In genomic region chr1:246797157-246797556, GRCh38 we compare ENCODE assay signal across 22 cellular contexts.
A peak's percentile ranks its signal among the peaks of the same experiment; 100 is the strongest.
DNase-seq lines count a peak whose midpoint lies in the region; ATAC-seq, FAIRE-seq and TF ChIP-seq lines count a peak whose summit lies in the region.
"Had no signal": no experiment of that assay in that cellular context is flagged by ENCODE, and none has a peak within 500 bp of the region (broad histone marks: within the 10 kb centered on the region; RNA-seq: fewer than 3 reads in every experiment).

No MANE protein-coding gene starts in this region.

- H3K79me2 ChIP-seq in K562 (ENCODE audit: control insufficient read depth, insufficient read depth, low read length), result no peaks in the 10 kb centered on the region

- no peak for TF ChIP-seq EP300 in K562 (IDR thresholded peaks at IDR 0.05; ENCODE audit: low read length)

- H3K4me1 ChIP-seq in left ventricle myocardium inferior (peaks cover 50% of the 10 kb centered on the region), right atrium auricular region (peaks cover 0 to 12% of the 10 kb centered on the region in 2 donors), K562 (replicated peaks in 1 of 2; ENCODE audit: control insufficient read depth in 2 of 2, insufficient read depth in 2 of 2, low read length in 2 of 2) (peaks cover 5 to 32% of the 10 kb centered on the region in 2 experiments; a peak in 3 of 5 replicates), kidney (ENCODE audit: control insufficient read depth in 1 of 2, insufficient read depth in 1 of 2, low read depth in 1 of 2, low read length in 2 of 2) (no peaks in the 10 kb centered on the region), gastrocnemius medialis (peaks cover 9 to 11% of the 10 kb centered on the region in 2 donors), ascending aorta (no peaks in the 10 kb centered on the region)

- FAIRE-seq in K562 (lab: Jason Lieb, UNC) (no peak), kidney (lab: Jason Lieb, UNC) (no peak)
- FAIRE-seq: A549, D721Med, G401.6, GM12891, GM19239 had no signal

- H3K4me2 ChIP-seq in K562 (ENCODE audit: insufficient read depth, low read length), result no peak overlapping the region
- H3K4me2 ChIP-seq: A549 had no signal

- no peaks in the 10 kb centered on the region for H3K36me3 ChIP-seq in left ventricle myocardium inferior
- no peaks in the 10 kb centered on the region for H3K36me3 ChIP-seq in right atrium auricular region
- no peaks in the 10 kb centered on the region for H3K36me3 ChIP-seq in K562 (ENCODE audit: control insufficient read depth, insufficient read depth, low read length)
- no peaks in the 10 kb centered on the region for H3K36me3 ChIP-seq in kidney (ENCODE audit: control insufficient read depth in 1 of 2, insufficient read depth in 2 of 2, low read length in 2 of 2)
- H3K36me3 ChIP-seq in gastrocnemius medialis, result no peaks in the 10 kb centered on the region
- no peaks in the 10 kb centered on the region for H3K36me3 ChIP-seq in ascending aorta
- H3K36me3 ChIP-seq: BLaER1 treated with 17β-estradiol and CSF1 and Interleukin-3, amounts not matched to agents 10 nM and 100 nM had no signal

- H3K27me3 ChIP-seq in left ventricle myocardium inferior (ENCODE audit: low read depth) (no peaks in the 10 kb centered on the region), right atrium auricular region (no peaks in the 10 kb centered on the region), K562 (ENCODE audit: control insufficient read depth in 2 of 2, insufficient read depth in 2 of 2, low read length in 2 of 2) (peaks cover 15 to 63% of the 10 kb centered on the region in 2 experiments), gastrocnemius medialis (no peaks in the 10 kb centered on the region), ascending aorta (no peaks in the 10 kb centered on the region)
- H3K27me3 ChIP-seq: BLaER1 treated with 17β-estradiol and CSF1 and Interleukin-3, amounts not matched to agents 10 nM and 100 nM had no signal

- no TSS peak for BruUV-seq in K562 (replicated peaks; lab: Mats Ljungman, UMichigan)

- TF ChIP-seq POLR2A in K562 (conservative IDR thresholded peaks at IDR 0.05) (no peak), gastrocnemius medialis (IDR thresholded peaks at IDR 0.05) (no peak)

- H3K27ac ChIP-seq in left ventricle myocardium inferior (replicated peaks) (peak overlapping the region; percentile 89), right atrium auricular region (no peak overlapping the region), K562 (ENCODE audit: extremely low read depth, low read depth, low read length) (no peak overlapping the region), kidney (ENCODE audit: low read depth in 2 of 2, low read length in 2 of 2) (no peak overlapping the region), gastrocnemius medialis (no peak overlapping the region), ascending aorta (no peak overlapping the region)
- H3K27ac ChIP-seq: A549; BLaER1 treated with 17β-estradiol and CSF1 and Interleukin-3, amounts not matched to agents 10 nM and 100 nM; C4-2B had no signal

- no peaks in the 10 kb centered on the region for H3K9me3 ChIP-seq in left ventricle myocardium inferior (replicated peaks)
- no peaks in the 10 kb centered on the region for H3K9me3 ChIP-seq in right atrium auricular region
- H3K9me3 ChIP-seq in K562 (replicated peaks; ENCODE audit: control insufficient read depth, insufficient read depth, low read depth, low read length), result no peaks in the 10 kb centered on the region
- H3K9me3 ChIP-seq in kidney (ENCODE audit: control insufficient read depth in 1 of 2, low read length in 2 of 2), result no peaks in the 10 kb centered on the region
- H3K9me3 ChIP-seq in gastrocnemius medialis, result no peaks in the 10 kb centered on the region
- no peaks in the 10 kb centered on the region for H3K9me3 ChIP-seq in ascending aorta
- H3K9me3 ChIP-seq: A549, Caco-2 had no signal

- H3K9ac ChIP-seq in K562 (ENCODE audit: insufficient read depth in 1 of 2, low read depth in 2 of 2, low read length in 2 of 2) (no peak overlapping the region), kidney (ENCODE audit: low read length in 2 of 2) (no peak overlapping the region)
- H3K9ac ChIP-seq: BLaER1 treated with 17β-estradiol and CSF1 and Interleukin-3, amounts not matched to agents 10 nM and 100 nM had no signal

- 22% methylated on average over 8 of the region's 8 CpGs for WGBS in K562 (ENCODE audit: insufficient coverage, low coverage, missing lambda C conversion rate)

- H4K20me1 ChIP-seq in K562 (replicated peaks; ENCODE audit: control insufficient read depth, insufficient read depth, low read length), result no peaks in the 10 kb centered on the region
- H4K20me1 ChIP-seq: BLaER1 treated with 17β-estradiol and CSF1 and Interleukin-3, amounts not matched to agents 10 nM and 100 nM had no signal

- POLR2A ChIA-PET in K562 (lab: Yijun Ruan, JAX), result no interaction called here

- H3K4me3 ChIP-seq in left ventricle myocardium inferior, result no peak overlapping the region
- H3K4me3 ChIP-seq in right atrium auricular region, result no peak overlapping the region
- no peak overlapping the region for H3K4me3 ChIP-seq in K562
- H3K4me3 ChIP-seq in kidney (ENCODE audit: low read length in 2 of 2), result no peak overlapping the region
- no peak overlapping the region for H3K4me3 ChIP-seq in gastrocnemius medialis
- H3K4me3 ChIP-seq in ascending aorta, result no peak overlapping the region
- H3K4me3 ChIP-seq: A549; BLaER1 treated with 17β-estradiol and CSF1 and Interleukin-3, amounts not matched to agents 10 nM and 100 nM had no signal

- TF ChIP-seq RAD21 in K562 (CRISPR knock-in tag; conservative IDR thresholded peaks at IDR 0.05 in 1 of 2, IDR thresholded peaks at IDR 0.05 in 1 of 2), result no peak

- DNase-seq in left ventricle myocardium inferior, result no peak
- DNase-seq in right atrium auricular region (ENCODE audit: low spot score), result no peak
- no peak for DNase-seq in K562 (ENCODE audit: extremely low read depth in 1 of 4, low spot score in 3 of 4)
- peak; percentile 23 for DNase-seq in kidney
- DNase-seq in posterior vena cava (ENCODE audit: low spot score), result peak; percentile 36
- DNase-seq in NCI-H1694 (lab: John Stamatoyannopoulos, UW), result no peak
- DNase-seq in gastrocnemius medialis, result no peak
- DNase-seq in ascending aorta (ENCODE audit: low spot score in 2 of 2), result no peak
- DNase-seq: AML-193; Caco-2; Calu3; CD4-positive, alpha-beta T cell; CD8-positive, alpha-beta T cell; DMS79 treated with DMSO at 0.1 percent for 48 hours; GF-D8 had no signal

- in situ Hi-C loops in K562 (cut with MboI) (no loop called here), gastrocnemius medialis (cut with MboI; ENCODE audit: low sequenced_read_pairs in 4 of 4) (no loop called here)

- no peak for TF ChIP-seq CTCF in left ventricle myocardium inferior (IDR thresholded peaks at IDR 0.05; ENCODE audit: borderline replicate concordance)
- no peak for TF ChIP-seq CTCF in right atrium auricular region (IDR thresholded peaks at IDR 0.05)
- no peak for TF ChIP-seq CTCF in K562 (IDR thresholded peaks at IDR 0.05 in 2 of 3, conservative IDR thresholded peaks at IDR 0.05 in 1 of 3; ENCODE audit: insufficient read depth in 2 of 3, low read depth in 1 of 3, low read length in 3 of 3)
- no peak for TF ChIP-seq CTCF in kidney (IDR thresholded peaks at IDR 0.05; ENCODE audit: borderline replicate concordance, extremely low read depth, insufficient read depth)
- no peak for TF ChIP-seq CTCF in gastrocnemius medialis (IDR thresholded peaks at IDR 0.05 in 4 of 5, conservative IDR thresholded peaks at IDR 0.05 in 1 of 5)
- no peak for TF ChIP-seq CTCF in ascending aorta (IDR thresholded peaks at IDR 0.05)

- no peaks in the 10 kb centered on the region for H3K9me1 ChIP-seq in K562 (ENCODE audit: control insufficient read depth, insufficient read depth, low read length)

- intact Hi-C loops in left ventricle myocardium inferior (cut with micrococcal nuclease) (no loop called here), K562 (cut with micrococcal nuclease) (no loop called here), kidney (cut with DNase I) (no loop called here), posterior vena cava (cut with DNase I) (no loop called here), gastrocnemius medialis (cut with DNase I; ENCODE audit: low total_unique reads) (no loop called here), ascending aorta (cut with DNase I) (no loop called here)

- peak overlapping the region; percentile 71 for H2AFZ ChIP-seq in K562 (ENCODE audit: low read depth, low read length)

- no peak for ATAC-seq in K562
- no peak for ATAC-seq in gastrocnemius medialis
- ATAC-seq: A549; CD8-positive, alpha-beta T cell had no signal

- CTCF ChIA-PET in K562 (lab: Yijun Ruan, JAX; ENCODE audit: low intra/inter-chr PET ratio), result no interaction called here

TF ChIP-seq in K562, 482 proteins besides CTCF, POLR2A, EP300 and RAD21 (continues in another document):
- TF ChIP-seq ZNF217 (CRISPR knock-in tag; IDR thresholded peaks at IDR 0.05) (no peak), BRF1 (IDR thresholded peaks at IDR 0.05; ENCODE audit: borderline replicate concordance, extremely low read depth, insufficient read length) (no peak), NFE2 (IDR thresholded peaks at IDR 0.05; ENCODE audit: low read depth) (no peak), SMAD1 (IDR thresholded peaks at IDR 0.05; ENCODE audit: low read depth, low read length, partially characterized antibody) (no peak), HNRNPK (IDR thresholded peaks at IDR 0.05; ENCODE audit: low read depth, low read length, poor library complexity, severe bottlenecking) (no peak), NFIC (IDR thresholded peaks at IDR 0.05) (no peak), CHD1 (IDR thresholded peaks at IDR 0.05; ENCODE audit: low read length) (no peak), ZNF830 (CRISPR knock-in tag; IDR thresholded peaks at IDR 0.05) (no peak), ZNF764 (CRISPR knock-in tag; IDR thresholded peaks at IDR 0.05; ENCODE audit: low read depth) (no peak), MAFF (IDR thresholded peaks at IDR 0.05; ENCODE audit: low read length) (no peak), GTF2B (IDR thresholded peaks at IDR 0.05; ENCODE audit: extremely low read depth, insufficient read length) (no peak), ZNF12 (CRISPR knock-in tag; IDR thresholded peaks at IDR 0.05) (no peak), TRIM24 (IDR thresholded peaks at IDR 0.05) (no peak), SUPT5H (IDR thresholded peaks at IDR 0.05) (no peak)
- TF ChIP-seq, protein P1, sequence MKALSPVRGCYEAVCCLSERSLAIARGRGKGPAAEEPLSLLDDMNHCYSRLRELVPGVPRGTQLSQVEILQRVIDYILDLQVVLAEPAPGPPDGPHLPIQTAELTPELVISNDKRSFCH (CRISPR knock-in tag; IDR thresholded peaks at IDR 0.05), result no peak
- TF ChIP-seq, protein P1 (tag; IDR thresholded peaks at IDR 0.05), result no peak

Comparison
In these comparisons a context has a peak if more than half of its experiments do, and no peak if none do; other contexts are left out.
1. DNase-seq: peak in kidney (single experiment) and posterior vena cava (single experiment); none in left ventricle myocardium inferior (single experiment), right atrium auricular region (single experiment), K562 (0 of 4), NCI-H1694 (single experiment), gastrocnemius medialis (0 of 2) and ascending aorta (0 of 2).